Comparison of ENCODE assay signal across 8 cellular contexts in genomic region chr13:50512602-50513527, GRCh38.
DNase-seq lines count a peak whose midpoint lies in the region; ATAC-seq, FAIRE-seq and TF ChIP-seq lines count a peak whose summit lies in the region.

No MANE protein-coding gene starts in this region.

- H3K4me1 ChIP-seq in OCI-LY7 (ENCODE audit: insufficient read depth, low read length, poor library complexity, severe bottlenecking) (peaks cover 79% of the 10 kb centered on the region), small intestine (ENCODE audit: control insufficient read depth in 2 of 2, insufficient read depth in 1 of 2, low read depth in 1 of 2, low read length in 1 of 2) (peaks cover 2 to 7% of the 10 kb centered on the region in 2 donors)

- peaks cover 14% of the 10 kb centered on the region; the same call in 1 of the 2 replicates for H3K9me3 ChIP-seq in OCI-LY7 (ENCODE audit: low read length)
- H3K9me3 ChIP-seq in small intestine (ENCODE audit: control insufficient read depth, low read depth), result no peaks in the 10 kb centered on the region

- H3K4me3 Mint-ChIP-seq in activated naive CD8-positive, alpha-beta T cell treated with anti-CD3 and anti-CD28 coated beads, Interleukin-2, amount 10 ng/mL, durations not matched to agents 7 days and 5 days, result no peak overlapping the region

- H3K9me3 Mint-ChIP-seq in activated naive CD8-positive, alpha-beta T cell treated with anti-CD3 and anti-CD28 coated beads, Interleukin-2, amount 10 ng/mL, durations not matched to agents 7 days and 5 days, result peaks cover 1% of the 10 kb centered on the region

- H3K27ac Mint-ChIP-seq in activated naive CD8-positive, alpha-beta T cell treated with anti-CD3 and anti-CD28 coated beads, Interleukin-2, amount 10 ng/mL, durations not matched to agents 7 days and 5 days, result no peak overlapping the region

- H2AFZ ChIP-seq in OCI-LY7 (ENCODE audit: low read length), result peak overlapping the region; percentile 81

- ATAC-seq in HG02885 (IDR thresholded peaks at IDR 0.05; ENCODE audit: poor library complexity, unreplicated experiment), result peak; percentile 88
- peak; percentile 87 for ATAC-seq in activated naive CD8-positive, alpha-beta T cell treated with anti-CD3 and anti-CD28 coated beads, Interleukin-2, amount 10 ng/mL, durations not matched to agents 7 days and 5 days (ENCODE audit: low read depth)

- 11 to 14% (median 13%) methylated on average over 12 of the region's 12 CpGs for WGBS in small intestine, 3 donors

- no peaks in the 10 kb centered on the region for H3K27me3 ChIP-seq in small intestine (ENCODE audit: control insufficient read depth in 2 of 2, insufficient read depth in 2 of 2, low read length in 2 of 2)

- intact Hi-C loops in OCI-LY7 (cut with micrococcal nuclease; ENCODE audit: unreplicated experiment), result loop anchor here (1.0 to 5.0 kb wide), 9 partner anchors 14 to 576 kb away; partner anchors contain the start of genes SPRYD7 and TRIM13

- H3K27me3 Mint-ChIP-seq in activated naive CD8-positive, alpha-beta T cell treated with anti-CD3 and anti-CD28 coated beads, Interleukin-2, amount 10 ng/mL, durations not matched to agents 7 days and 5 days, result no peaks in the 10 kb centered on the region

- DNase-seq in activated T-cell treated with anti-CD3 and anti-CD28 coated beads for 1 hour (ENCODE audit: low read depth), result peak; percentile 16
- no peak for DNase-seq in activated T-cell treated with anti-CD3 and anti-CD28 coated beads for 4 hours
- peak; percentile 95 for DNase-seq in OCI-LY7 (ENCODE audit: low spot score)
- peak; percentile 66 for DNase-seq in activated naive CD8-positive, alpha-beta T cell treated with anti-CD3 and anti-CD28 coated beads, Interleukin-2, amount 10 ng/mL, durations not matched to agents 7 days and 5 days
- DNase-seq in hippocampal formation (lab: John Stamatoyannopoulos, UW), result peak; percentile 52 to 53
- DNase-seq in small intestine, result peak; percentile 68
- DNase-seq in DMS114 treated with DMSO at 0.1 percent for 48 hours (lab: John Stamatoyannopoulos, UW; ENCODE audit: unreplicated experiment), result no peak

- H3K4me1 Mint-ChIP-seq in activated naive CD8-positive, alpha-beta T cell treated with anti-CD3 and anti-CD28 coated beads, Interleukin-2, amount 10 ng/mL, durations not matched to agents 7 days and 5 days, result peaks cover 5% of the 10 kb centered on the region

- H3K36me3 Mint-ChIP-seq in activated naive CD8-positive, alpha-beta T cell treated with anti-CD3 and anti-CD28 coated beads, Interleukin-2, amount 10 ng/mL, durations not matched to agents 7 days and 5 days, result peaks cover 1% of the 10 kb centered on the region

- POLR2A ChIA-PET in OCI-LY7 (lab: Charles Lee), result interaction anchor here (0.6 to 4.8 kb wide), 35 partner anchors 9 to 1097 kb away, joined by 3 to 46 read pairs (median 5); partner anchors contain the start of gene RNASEH2B
- POLR2A ChIA-PET in activated naive CD8-positive, alpha-beta T cell treated with anti-CD3 and anti-CD28 coated beads, Interleukin-2, amount 10 ng/mL, durations not matched to agents 7 days and 5 days (lab: Charles Lee), result interaction anchor here (0.5 to 2.5 kb wide), 14 partner anchors 11 to 721 kb away, joined by 3 to 9 read pairs (median 3); partner anchors contain the start of gene RNASEH2B

- H4K20me1 ChIP-seq in OCI-LY7 (ENCODE audit: insufficient read depth, low read length), result no peaks in the 10 kb centered on the region

- no peaks in the 10 kb centered on the region for H3K9me2 ChIP-seq in OCI-LY7 (ENCODE audit: insufficient read depth, low read length)

- CTCF ChIA-PET in OCI-LY7 (lab: Charles Lee; ENCODE audit: unreplicated experiment), result interaction anchor here (0.5 to 1.3 kb wide), 4 partner anchors 13 to 429 kb away, joined by 3 to 4 read pairs (median 3); no protein-coding TSS in a partner anchor

- H3K36me3 ChIP-seq in OCI-LY7 (ENCODE audit: insufficient read depth, low read length), result peaks cover 11% of the 10 kb centered on the region; the same call in 1 of the 2 replicates
- H3K36me3 ChIP-seq in small intestine (ENCODE audit: control insufficient read depth in 2 of 2, insufficient read depth in 2 of 2, low read length in 2 of 2), result no peaks in the 10 kb centered on the region

- H3K4me2 ChIP-seq in OCI-LY7 (ENCODE audit: low read length), result peak overlapping the region; percentile 97

- H3K79me2 ChIP-seq in OCI-LY7 (ENCODE audit: insufficient read depth, low read depth, low read length), result no peaks in the 10 kb centered on the region

- H3K4me3 ChIP-seq in OCI-LY7 (ENCODE audit: low read depth, low read length, poor library complexity, severe bottlenecking), result peak overlapping the region; percentile 65
- H3K4me3 ChIP-seq in small intestine (ENCODE audit: low read depth in 1 of 2, low read length in 2 of 2), result peak overlapping the region in 1 of 2 donors; percentile 31

- BruUV-seq in OCI-LY7 (replicated peaks; lab: Mats Ljungman, UMichigan), result TSS peak; percentile 89

- TF ChIP-seq CTCF in OCI-LY7 (conservative IDR thresholded peaks at IDR 0.05; ENCODE audit: low read length), result peak; percentile 68

- H3K27ac ChIP-seq in OCI-LY7 (ENCODE audit: low read depth, low read length, poor library complexity, severe bottlenecking) (peak overlapping the region; percentile 98), small intestine (ENCODE audit: low read depth in 1 of 2, low read length in 1 of 2) (peak overlapping the region; percentile 75 to 94)

- FAIRE-seq in small intestine (lab: Jason Lieb, UNC), result no peak

Comparison
In these comparisons a context has a peak if more than half of its experiments do, and no peak if none do; other contexts are left out.
1. DNase-seq: peak in activated T-cell treated with anti-CD3 and anti-CD28 coated beads for 1 hour (single experiment), OCI-LY7 (single experiment), activated naive CD8-positive, alpha-beta T cell treated with anti-CD3 and anti-CD28 coated beads, Interleukin-2, amount 10 ng/mL, durations not matched to agents 7 days and 5 days (single experiment), hippocampal formation (2 of 2) and small intestine (single experiment); none in activated T-cell treated with anti-CD3 and anti-CD28 coated beads for 4 hours (single experiment) and DMS114 treated with DMSO at 0.1 percent for 48 hours (single experiment).